1 cellular context compared by ENCODE assay signal in the genomic region with DNA sequence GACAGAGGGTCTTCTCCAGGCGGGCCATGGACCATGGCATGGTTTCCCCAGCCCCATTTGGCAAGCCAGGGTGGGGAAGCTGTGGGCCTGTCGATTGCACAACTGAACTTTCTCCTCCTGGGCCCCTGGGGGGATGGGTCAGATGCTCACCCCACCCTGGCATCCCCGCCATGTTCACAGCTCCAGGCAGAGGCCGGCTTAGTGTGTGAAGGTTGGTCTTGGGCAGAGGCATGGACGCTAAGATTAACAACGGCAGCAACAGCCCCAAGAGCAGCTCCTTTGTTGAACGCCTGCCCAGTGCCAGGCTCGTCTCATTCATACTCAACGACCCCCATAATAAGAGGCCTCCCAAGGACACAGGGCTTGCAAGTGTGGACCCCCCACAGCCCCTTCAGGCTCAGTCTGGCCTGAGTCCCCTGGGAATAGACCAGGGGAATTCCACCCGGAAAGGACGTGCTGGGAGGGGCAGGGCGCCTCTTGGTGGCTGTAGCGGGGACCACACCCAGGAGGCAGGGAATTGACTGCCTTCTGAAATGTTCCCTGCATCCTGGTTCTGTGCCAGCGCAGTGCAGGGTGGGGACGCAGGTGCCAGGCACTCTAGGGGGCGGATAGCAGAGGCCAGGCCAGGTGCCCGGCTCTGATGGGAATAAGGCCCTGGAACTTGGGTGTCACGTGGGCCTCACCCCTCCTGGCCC.
TF ChIP-seq lines count a peak whose summit lies in the region.

No MANE protein-coding gene starts in this region.

TF ChIP-seq in H1, 55 proteins besides CTCF, POLR2A, EP300 and RAD21:
- TF ChIP-seq RXRA (IDR thresholded peaks at IDR 0.05; ENCODE audit: insufficient read depth, low read depth, low read length) (no peak), CREB1 (IDR thresholded peaks at IDR 0.05) (peak; percentile 9; the same call in 1 of the 2 replicates), TAF1 (IDR thresholded peaks at IDR 0.05; ENCODE audit: low read depth, low read length) (no peak), JUN (IDR thresholded peaks at IDR 0.05; ENCODE audit: low read depth, low read length) (no peak), RFX5 (IDR thresholded peaks at IDR 0.05; ENCODE audit: borderline replicate concordance, low read depth, low read length) (no peak), TEAD4 (IDR thresholded peaks at IDR 0.05; ENCODE audit: low read depth, low read length) (0 out of 2 replicates have a peak, but pooled peaks have one; percentile 45), PHF8 (conservative IDR thresholded peaks at IDR 0.05; ENCODE audit: low read depth, low read length) (no peak), ZNF274 (IDR thresholded peaks at IDR 0.05; ENCODE audit: borderline replicate concordance, extremely low read depth, low read length) (no peak), KDM5A (IDR thresholded peaks at IDR 0.05; ENCODE audit: low read length) (no peak)
- TF ChIP-seq, protein P1, sequence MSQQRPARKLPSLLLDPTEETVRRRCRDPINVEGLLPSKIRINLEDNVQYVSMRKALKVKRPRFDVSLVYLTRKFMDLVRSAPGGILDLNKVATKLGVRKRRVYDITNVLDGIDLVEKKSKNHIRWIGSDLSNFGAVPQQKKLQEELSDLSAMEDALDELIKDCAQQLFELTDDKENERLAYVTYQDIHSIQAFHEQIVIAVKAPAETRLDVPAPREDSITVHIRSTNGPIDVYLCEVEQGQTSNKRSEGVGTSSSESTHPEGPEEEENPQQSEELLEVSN (IDR thresholded peaks at IDR 0.05) = no peak
- TF ChIP-seq, protein P2, sequence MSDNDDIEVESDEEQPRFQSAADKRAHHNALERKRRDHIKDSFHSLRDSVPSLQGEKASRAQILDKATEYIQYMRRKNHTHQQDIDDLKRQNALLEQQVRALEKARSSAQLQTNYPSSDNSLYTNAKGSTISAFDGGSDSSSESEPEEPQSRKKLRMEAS (IDR thresholded peaks at IDR 0.05) = no peak
